Comparison of ENCODE assay signal across 1 cellular context in the genomic region with DNA sequence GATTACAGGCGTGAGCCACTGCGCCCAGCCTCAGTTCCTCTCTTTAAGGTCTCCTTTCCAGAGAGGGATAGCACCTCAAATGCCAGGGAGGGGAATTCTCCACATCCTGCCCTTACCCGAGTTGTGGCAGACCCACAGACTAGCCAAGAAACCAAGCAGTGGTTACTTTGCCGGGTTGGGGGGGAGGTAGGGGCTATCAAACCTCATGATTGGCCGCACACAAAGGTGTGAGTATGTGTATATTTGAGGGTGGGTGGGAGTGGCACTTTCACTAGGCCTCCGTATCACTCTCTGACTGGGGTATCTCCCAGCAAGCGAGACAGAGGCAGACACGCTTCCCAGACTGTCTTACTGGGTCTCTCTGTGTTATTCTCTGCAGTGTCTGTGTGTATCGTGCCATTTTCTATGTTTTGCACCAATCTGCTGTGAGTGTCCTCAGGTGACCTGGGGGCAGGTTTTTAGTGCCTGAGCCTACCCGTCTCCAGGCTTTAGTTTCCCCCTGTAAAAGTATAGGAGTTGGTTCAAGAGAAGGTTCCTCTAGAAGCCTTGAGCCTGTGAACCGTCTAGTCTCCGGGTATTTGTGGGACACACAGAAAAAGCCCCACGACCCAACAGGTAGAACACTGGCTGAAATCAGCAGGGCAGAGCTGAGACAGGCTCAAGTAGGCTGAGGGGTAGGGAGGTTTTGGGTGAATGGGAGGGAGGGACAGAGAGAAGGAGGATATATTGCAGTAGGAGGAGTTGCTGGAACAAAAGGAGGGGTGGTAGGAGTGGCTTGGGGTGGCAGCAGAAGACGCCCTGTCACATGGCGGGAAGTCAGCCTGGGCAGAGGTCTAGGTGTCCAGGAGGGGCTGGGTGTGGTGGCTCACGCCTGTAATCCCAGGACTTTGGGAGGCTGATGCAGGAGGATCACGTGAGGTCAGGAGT.
TF ChIP-seq lines count a peak whose summit lies in the region.

No MANE protein-coding gene starts in this region.

TF ChIP-seq in IMR-90, 13 proteins besides CTCF, POLR2A, EP300 and RAD21 (continued from another document):
- TF ChIP-seq NFE2L2 (IDR thresholded peaks at IDR 0.05; ENCODE audit: low read depth, low read length): no peak
